ENCODE assay signal across 8 cellular contexts in the genomic region with DNA sequence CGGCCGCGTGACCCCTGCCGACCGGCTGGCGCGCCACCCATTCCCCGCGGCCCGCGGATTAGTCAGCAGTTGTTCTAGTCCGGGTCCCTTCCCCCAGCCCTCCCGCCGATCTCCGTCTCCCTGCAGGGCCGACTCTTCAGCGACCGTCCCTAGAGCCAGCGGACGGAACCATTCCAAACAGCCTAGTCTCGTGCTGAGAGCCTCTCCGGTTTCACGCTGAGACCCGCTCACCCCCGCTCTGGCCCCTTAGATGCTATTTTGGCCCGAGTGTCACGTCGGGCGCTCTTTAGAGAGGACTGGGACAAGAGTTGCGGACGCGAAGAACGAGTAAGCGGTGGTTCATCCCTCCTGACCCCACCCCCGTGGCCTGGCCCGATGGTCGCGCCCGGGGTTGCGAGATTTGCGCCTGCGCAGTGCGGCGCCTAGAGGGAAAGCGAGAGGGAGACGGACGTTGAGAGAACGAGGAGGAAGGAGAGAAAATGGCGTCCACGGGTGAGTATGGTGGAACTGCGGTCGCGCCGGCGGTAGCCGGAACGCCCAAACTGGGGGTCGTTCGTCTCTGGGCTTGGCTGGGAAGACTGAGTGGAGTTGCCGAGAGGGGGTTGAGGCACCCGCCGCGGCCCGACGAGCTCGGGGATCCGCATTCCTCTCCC. TPM values are rescaled to one million over a fixed set of nuclear protein-coding genes. Genes with fewer than 3 reads are reported as not detected.
DNase-seq lines count a peak whose midpoint lies in the region; ATAC-seq and TF ChIP-seq lines count a peak whose summit lies in the region.

A gene with protein sequence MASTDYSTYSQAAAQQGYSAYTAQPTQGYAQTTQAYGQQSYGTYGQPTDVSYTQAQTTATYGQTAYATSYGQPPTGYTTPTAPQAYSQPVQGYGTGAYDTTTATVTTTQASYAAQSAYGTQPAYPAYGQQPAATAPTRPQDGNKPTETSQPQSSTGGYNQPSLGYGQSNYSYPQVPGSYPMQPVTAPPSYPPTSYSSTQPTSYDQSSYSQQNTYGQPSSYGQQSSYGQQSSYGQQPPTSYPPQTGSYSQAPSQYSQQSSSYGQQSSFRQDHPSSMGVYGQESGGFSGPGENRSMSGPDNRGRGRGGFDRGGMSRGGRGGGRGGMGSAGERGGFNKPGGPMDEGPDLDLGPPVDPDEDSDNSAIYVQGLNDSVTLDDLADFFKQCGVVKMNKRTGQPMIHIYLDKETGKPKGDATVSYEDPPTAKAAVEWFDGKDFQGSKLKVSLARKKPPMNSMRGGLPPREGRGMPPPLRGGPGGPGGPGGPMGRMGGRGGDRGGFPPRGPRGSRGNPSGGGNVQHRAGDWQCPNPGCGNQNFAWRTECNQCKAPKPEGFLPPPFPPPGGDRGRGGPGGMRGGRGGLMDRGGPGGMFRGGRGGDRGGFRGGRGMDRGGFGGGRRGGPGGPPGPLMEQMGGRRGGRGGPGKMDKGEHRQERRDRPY (plus strand): TSS at position 411 of the 653 bp plus-strand sequence. CDS start 69 bp downstream, at position 480.
A gene (minus strand): TSS at position 124 of the 653 bp plus-strand sequence. CDS start 2,355 bp downstream, outside the sequence.

- POLR2A ChIA-PET in CD8-positive, alpha-beta T cell (lab: Charles Lee), result interaction anchor here (1.1 kb wide), 1 partner anchor 11 kb away, joined by 6 read pairs; no protein-coding TSS in a partner anchor

- no peak for TF ChIP-seq CTCF in CD8-positive, alpha-beta T cell (IDR thresholded peaks at IDR 0.05)
- peak; percentile 0 for TF ChIP-seq CTCF in lung (IDR thresholded peaks at IDR 0.05; ENCODE audit: control extremely low read depth, extremely low read depth)

- peaks cover 56% of the 10 kb centered on the region for H3K4me1 Mint-ChIP-seq in CD8-positive, alpha-beta T cell (ENCODE audit: low read depth)

- WGBS in lung, 2 donors, result 0% methylated on average over 56 to 67 of the region's 67 CpGs

- peak; percentile 92 to 99 (median 96) for DNase-seq in CD8-positive, alpha-beta T cell
- peak; percentile 91 for DNase-seq in HS-5 (ENCODE audit: low read depth)
- DNase-seq in NK-92 (lab: John Stamatoyannopoulos, UW; ENCODE audit: unreplicated experiment), result peak; percentile 55
- DNase-seq in activated CD8-positive, alpha-beta memory T cell treated with anti-CD3 and anti-CD28 coated beads for 1 hour (ENCODE audit: extremely low read depth in 1 of 2, low read depth in 1 of 2), result peak; percentile 88 to 96
- peak; percentile 93 for DNase-seq in effector CD4-positive, alpha-beta T cell
- DNase-seq in lung (ENCODE audit: low spot score), result peak; percentile 95
- peak; percentile 93 to 96 (median 93) for DNase-seq in stimulated activated CD4-positive, alpha-beta T cell treated with anti-CD3 and anti-CD28 coated beads, TNF-alpha, amount 100 ng/mL, for 24 hours (ENCODE audit: low read depth in 3 of 3)

- H3K27me3 Mint-ChIP-seq in CD8-positive, alpha-beta T cell (ENCODE audit: low read depth), result no peaks in the 10 kb centered on the region

- H3K4me3 Mint-ChIP-seq in CD8-positive, alpha-beta T cell, result peak within 1 kb of the TSS; percentile 95

- no peaks in the 10 kb centered on the region for H3K9me3 Mint-ChIP-seq in CD8-positive, alpha-beta T cell

- H3K27me3 ChIP-seq in CD8-positive, alpha-beta T cell (ENCODE audit: insufficient read depth, low read length), result no peaks in the 10 kb centered on the region
- H3K27me3 ChIP-seq in lung (ENCODE audit: control insufficient read depth, insufficient read depth), result no peaks in the 10 kb centered on the region

- H3K4me1 ChIP-seq in CD8-positive, alpha-beta T cell (ENCODE audit: insufficient read depth, low read length), result peaks cover 50% of the 10 kb centered on the region
- peaks cover 12 to 28% of the 10 kb centered on the region in 2 donors for H3K4me1 ChIP-seq in lung (ENCODE audit: control insufficient read depth in 2 of 2, insufficient read depth in 2 of 2, low read length in 2 of 2)

- CTCF ChIA-PET in CD8-positive, alpha-beta T cell (lab: Charles Lee), result interaction anchor here (1.0 to 3.8 kb wide), 2 partner anchors 9 to 22 kb away, joined by 3 to 15 read pairs; no protein-coding TSS in a partner anchor

- H3K27ac Mint-ChIP-seq in CD8-positive, alpha-beta T cell, result peak within 1 kb of the TSS; percentile 97

- ATAC-seq in CD8-positive, alpha-beta T cell, result peak; percentile 85
- ATAC-seq in GM19468 (IDR thresholded peaks at IDR 0.05; ENCODE audit: extremely low read depth, unreplicated experiment) (peak; percentile 45), lung (ENCODE audit: insufficient read depth, low FRiP score) (peak; percentile 90)

- H3K36me3 ChIP-seq in CD8-positive, alpha-beta T cell (ENCODE audit: insufficient read depth, low read length), result peaks cover 17% of the 10 kb centered on the region
- H3K36me3 ChIP-seq in lung (ENCODE audit: control insufficient read depth in 2 of 2, insufficient read depth in 2 of 2, low read length in 2 of 2), result peaks cover 11 to 15% of the 10 kb centered on the region in 2 donors

- no peaks in the 10 kb centered on the region for H3K9me3 ChIP-seq in CD8-positive, alpha-beta T cell (ENCODE audit: low read length)
- H3K9me3 ChIP-seq in lung (ENCODE audit: control insufficient read depth in 2 of 2, insufficient read depth in 1 of 2, low read length in 1 of 2), result no peaks in the 10 kb centered on the region

- intact Hi-C loops in CD8-positive, alpha-beta T cell (cut with DNase I, micrococcal nuclease), result loop anchor here (2.0 to 10.0 kb wide), 7 partner anchors 121 to 1353 kb away; a partner anchor contains a TSS

- H3K27ac ChIP-seq in CD8-positive, alpha-beta T cell (ENCODE audit: low read depth, low read length), result peak within 1 kb of the TSS; percentile 98
- peak within 1 kb of the TSS; percentile 96 to 97 for H3K27ac ChIP-seq in lung (ENCODE audit: low read depth in 1 of 2, low read length in 1 of 2)

- H3K4me3 ChIP-seq in CD8-positive, alpha-beta T cell (ENCODE audit: low read depth, low read length), result peak within 1 kb of the TSS; percentile 100
- H3K4me3 ChIP-seq in lung, result peak within 1 kb of the TSS; percentile 89

- peaks cover 47% of the 10 kb centered on the region for H3K36me3 Mint-ChIP-seq in CD8-positive, alpha-beta T cell

RNA-seq across cellular contexts. Expression of the first gene that starts in this region (rescaled TPM):
- total RNA-seq in CD8-positive, alpha-beta T cell, result 100 to 1,000 TPM; 326 to 352 TPM
- total RNA-seq in lung, result 100 to 1,000 TPM; 162 to 215 TPM
- polyA plus RNA-seq in lung, result 100 to 1,000 TPM; 115 to 174 TPM

RNA-seq across cellular contexts. Expression of the second gene that starts in this region (rescaled TPM):
- total RNA-seq in CD8-positive, alpha-beta T cell, result 10 to 100 TPM; 10.2 to 10.9 TPM
- total RNA-seq in lung, result 10 to 100 TPM; 14.2 to 32.0 TPM
- polyA plus RNA-seq in lung, result 10 to 100 TPM; 33.5 to 38.2 TPM

Comparison
In these comparisons a context has a peak if more than half of its experiments do, and no peak if none do; other contexts are left out.
1. Peak in every context shown above with its lines: DNase-seq, ATAC-seq, H3K4me3 ChIP-seq and H3K27ac ChIP-seq.